ENCODE assay signal across 17 cellular contexts in the genomic region with DNA sequence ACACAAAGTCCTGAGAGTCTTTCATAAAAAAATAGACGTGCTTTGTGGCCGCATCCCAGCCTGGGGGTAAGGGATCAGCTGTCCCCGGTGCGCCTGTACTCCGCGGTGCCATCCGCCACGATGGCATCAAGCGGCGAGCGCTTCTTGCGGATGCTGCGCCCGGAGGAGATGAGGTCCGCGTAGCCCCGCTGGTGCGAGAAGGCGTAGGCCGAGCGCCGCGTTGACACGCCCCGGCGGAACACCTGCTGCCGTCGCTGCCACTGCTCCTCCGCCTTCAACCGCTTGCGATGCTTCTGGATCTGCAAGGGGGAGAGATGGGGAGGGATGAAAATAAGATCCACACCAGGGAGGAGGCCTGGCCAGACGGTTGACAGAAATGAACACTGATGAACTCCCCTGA. TPM values are rescaled to one million over a fixed set of nuclear protein-coding genes. Genes with fewer than 3 reads are reported as not detected.
DNase-seq lines count a peak whose midpoint lies in the region; ATAC-seq and TF ChIP-seq lines count a peak whose summit lies in the region.
"Had no signal": no experiment of that assay in that cellular context is flagged by ENCODE, and none has a peak within 500 bp of the region (broad histone marks: within the 10 kb centered on the region; RNA-seq: fewer than 3 reads in every experiment).

No MANE protein-coding gene starts in this region.

- 0 out of 3 replicates have a peak, but pooled peaks cover 4% of the 10 kb centered on the region for H3K4me1 Mint-ChIP-seq in GM23338
- peaks cover 27% of the 10 kb centered on the region for H3K4me1 Mint-ChIP-seq in dendritic cell treated with granulocyte-macrophage colony-stimulating factor and Interleukin-4, amounts not matched to agents 40 ng/mL and 50 ng/mL, for 4 days (ENCODE audit: low read depth)
- H3K4me1 Mint-ChIP-seq in glutamatergic neuron (ENCODE audit: low read depth, unreplicated experiment) = no peaks in the 10 kb centered on the region

- H3K27me3 ChIP-seq in GM23338 (ENCODE audit: insufficient read depth) (no peaks in the 10 kb centered on the region), dorsolateral prefrontal cortex (no peaks in the 10 kb centered on the region), upper lobe of right lung (no peaks in the 10 kb centered on the region)
- H3K27me3 ChIP-seq: BE2C had no signal

- H3K4me3 Mint-ChIP-seq in GM23338 = no peak overlapping the region
- no peak overlapping the region for H3K4me3 Mint-ChIP-seq in dendritic cell treated with granulocyte-macrophage colony-stimulating factor and Interleukin-4, amounts not matched to agents 40 ng/mL and 50 ng/mL, for 4 days
- H3K4me3 Mint-ChIP-seq in glutamatergic neuron (ENCODE audit: unreplicated experiment) = no peak overlapping the region
- H3K4me3 Mint-ChIP-seq: CD8-positive, alpha-beta T cell had no signal

- ATAC-seq in GM23338 (no peak; the same call in 1 of the 3 replicates), mucosa of descending colon (peak; percentile 6), HG03342 (IDR thresholded peaks at IDR 0.05; ENCODE audit: unreplicated experiment) (no peak), upper lobe of right lung (no peak)
- ATAC-seq: A549; CD8-positive, alpha-beta T cell; HCT116; HepG2 had no signal

- H3K27ac Mint-ChIP-seq in GM23338 (no peak overlapping the region), glutamatergic neuron (ENCODE audit: unreplicated experiment) (no peak overlapping the region)
- H3K27ac Mint-ChIP-seq in dendritic cell treated with granulocyte-macrophage colony-stimulating factor and Interleukin-4, amounts not matched to agents 40 ng/mL and 50 ng/mL, for 4 days = peak overlapping the region; percentile 81
- H3K27ac Mint-ChIP-seq: CD8-positive, alpha-beta T cell had no signal

- H3F3A ChIP-seq in GM23338 (replicated peaks; ENCODE audit: low read depth) = no peaks in the 10 kb centered on the region

- H3K36me3 Mint-ChIP-seq in GM23338 (ENCODE audit: low read depth) (peaks cover 13% of the 10 kb centered on the region; the same call in 2 of the 3 replicates), glutamatergic neuron (ENCODE audit: unreplicated experiment) (no peaks in the 10 kb centered on the region)
- peaks cover 33% of the 10 kb centered on the region for H3K36me3 Mint-ChIP-seq in dendritic cell treated with granulocyte-macrophage colony-stimulating factor and Interleukin-4, amounts not matched to agents 40 ng/mL and 50 ng/mL, for 4 days (ENCODE audit: low read depth)

- TF ChIP-seq CTCF in GM23338 (conservative IDR thresholded peaks at IDR 0.05; ENCODE audit: low read depth in 2 of 2) (no peak), mucosa of descending colon (IDR thresholded peaks at IDR 0.05) (no peak), glutamatergic neuron (IDR thresholded peaks at IDR 0.05; ENCODE audit: partially characterized antibody, unreplicated experiment) (no peak), dorsolateral prefrontal cortex (IDR thresholded peaks at IDR 0.05 in 54 of 56, conservative IDR thresholded peaks at IDR 0.05 in 2 of 56; ENCODE audit: low read depth in 1 of 56, partially characterized antibody in 56 of 56) (no peak), upper lobe of right lung (IDR thresholded peaks at IDR 0.05) (no peak)

- peaks cover under 1% of the 10 kb centered on the region for H3K27me3 Mint-ChIP-seq in GM23338 (ENCODE audit: insufficient read depth, low read depth, poor library complexity)
- H3K27me3 Mint-ChIP-seq in dendritic cell treated with granulocyte-macrophage colony-stimulating factor and Interleukin-4, amounts not matched to agents 40 ng/mL and 50 ng/mL, for 4 days = no peaks in the 10 kb centered on the region
- no peaks in the 10 kb centered on the region for H3K27me3 Mint-ChIP-seq in glutamatergic neuron (ENCODE audit: unreplicated experiment)

- H3K9me3 Mint-ChIP-seq in GM23338 (no peaks in the 10 kb centered on the region; the same call in 1 of the 3 replicates), glutamatergic neuron (ENCODE audit: unreplicated experiment) (no peaks in the 10 kb centered on the region)
- H3K9me3 Mint-ChIP-seq in dendritic cell treated with granulocyte-macrophage colony-stimulating factor and Interleukin-4, amounts not matched to agents 40 ng/mL and 50 ng/mL, for 4 days = no peaks in the 10 kb centered on the region
- H3K9me3 Mint-ChIP-seq: CD8-positive, alpha-beta T cell had no signal

- no peak overlapping the region for H2AFZ ChIP-seq in GM23338

- no peaks in the 10 kb centered on the region for H3K9me2 ChIP-seq in GM23338 (ENCODE audit: insufficient read depth)

- intact Hi-C loops in dendritic cell treated with granulocyte-macrophage colony-stimulating factor and Interleukin-4, amounts not matched to agents 40 ng/mL and 50 ng/mL, for 4 days (cut with micrococcal nuclease) = no loop called here
- intact Hi-C loops in mucosa of descending colon (cut with DNase I, micrococcal nuclease) (no loop called here), dorsolateral prefrontal cortex (cut with DNase I) (no loop called here), upper lobe of right lung (cut with DNase I) (no loop called here)

- H3K4me3 ChIP-seq in GM23338 (no peak overlapping the region), mucosa of descending colon (no peak overlapping the region), dorsolateral prefrontal cortex (no peak overlapping the region), upper lobe of right lung (no peak overlapping the region)
- H3K4me3 ChIP-seq: A549 had no signal

- H3K27ac ChIP-seq in GM23338 (ENCODE audit: low read depth) (no peak overlapping the region), dorsolateral prefrontal cortex (no peak overlapping the region), upper lobe of right lung (no peak overlapping the region)
- H3K27ac ChIP-seq: C4-2B had no signal

- H3K36me3 ChIP-seq in GM23338 (ENCODE audit: insufficient read depth) = no peaks in the 10 kb centered on the region
- H3K36me3 ChIP-seq in mucosa of descending colon (ENCODE audit: low read depth) = no peaks in the 10 kb centered on the region
- peaks cover 17% of the 10 kb centered on the region for H3K36me3 ChIP-seq in upper lobe of right lung
- H3K36me3 ChIP-seq: BE2C had no signal

- no peak overlapping the region for H3K4me2 ChIP-seq in GM23338
- H3K4me2 ChIP-seq: A549 had no signal

- no peaks in the 10 kb centered on the region for H3K4me1 ChIP-seq in GM23338 (ENCODE audit: insufficient read depth)
- no peaks in the 10 kb centered on the region for H3K4me1 ChIP-seq in mucosa of descending colon (ENCODE audit: low read depth)
- H3K4me1 ChIP-seq in upper lobe of right lung = no peaks in the 10 kb centered on the region
- H3K4me1 ChIP-seq: BE2C had no signal

- H3K79me2 ChIP-seq in GM23338 (replicated peaks; ENCODE audit: insufficient read depth) = 0 out of 2 replicates have a peak, but pooled peaks cover 14% of the 10 kb centered on the region

- peak; percentile 32 for DNase-seq in GM23338 (ENCODE audit: low spot score)
- no peak for DNase-seq in mucosa of descending colon
- no peak for DNase-seq in glutamatergic neuron
- no peak for DNase-seq in dorsolateral prefrontal cortex
- DNase-seq in upper lobe of right lung = no peak
- DNase-seq: BE2C; CD8-positive, alpha-beta T cell; COR-L47; DMS153; DMS79 treated with DMSO at 0.1 percent for 48 hours; EL had no signal

- H3K9me3 ChIP-seq in mucosa of descending colon (no peaks in the 10 kb centered on the region), upper lobe of right lung (no peaks in the 10 kb centered on the region)
- H3K9me3 ChIP-seq: A549, BE2C had no signal

- peaks cover 2% of the 10 kb centered on the region; the same call in 1 of the 2 replicates for H4K20me1 ChIP-seq in GM23338 (replicated peaks; ENCODE audit: insufficient read depth)

TF ChIP-seq in GM23338, 12 proteins besides CTCF, POLR2A, EP300 and RAD21 (continues in another document):
- TF ChIP-seq, protein P1, sequence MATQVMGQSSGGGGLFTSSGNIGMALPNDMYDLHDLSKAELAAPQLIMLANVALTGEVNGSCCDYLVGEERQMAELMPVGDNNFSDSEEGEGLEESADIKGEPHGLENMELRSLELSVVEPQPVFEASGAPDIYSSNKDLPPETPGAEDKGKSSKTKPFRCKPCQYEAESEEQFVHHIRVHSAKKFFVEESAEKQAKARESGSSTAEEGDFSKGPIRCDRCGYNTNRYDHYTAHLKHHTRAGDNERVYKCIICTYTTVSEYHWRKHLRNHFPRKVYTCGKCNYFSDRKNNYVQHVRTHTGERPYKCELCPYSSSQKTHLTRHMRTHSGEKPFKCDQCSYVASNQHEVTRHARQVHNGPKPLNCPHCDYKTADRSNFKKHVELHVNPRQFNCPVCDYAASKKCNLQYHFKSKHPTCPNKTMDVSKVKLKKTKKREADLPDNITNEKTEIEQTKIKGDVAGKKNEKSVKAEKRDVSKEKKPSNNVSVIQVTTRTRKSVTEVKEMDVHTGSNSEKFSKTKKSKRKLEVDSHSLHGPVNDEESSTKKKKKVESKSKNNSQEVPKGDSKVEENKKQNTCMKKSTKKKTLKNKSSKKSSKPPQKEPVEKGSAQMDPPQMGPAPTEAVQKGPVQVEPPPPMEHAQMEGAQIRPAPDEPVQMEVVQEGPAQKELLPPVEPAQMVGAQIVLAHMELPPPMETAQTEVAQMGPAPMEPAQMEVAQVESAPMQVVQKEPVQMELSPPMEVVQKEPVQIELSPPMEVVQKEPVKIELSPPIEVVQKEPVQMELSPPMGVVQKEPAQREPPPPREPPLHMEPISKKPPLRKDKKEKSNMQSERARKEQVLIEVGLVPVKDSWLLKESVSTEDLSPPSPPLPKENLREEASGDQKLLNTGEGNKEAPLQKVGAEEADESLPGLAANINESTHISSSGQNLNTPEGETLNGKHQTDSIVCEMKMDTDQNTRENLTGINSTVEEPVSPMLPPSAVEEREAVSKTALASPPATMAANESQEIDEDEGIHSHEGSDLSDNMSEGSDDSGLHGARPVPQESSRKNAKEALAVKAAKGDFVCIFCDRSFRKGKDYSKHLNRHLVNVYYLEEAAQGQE (IDR thresholded peaks at IDR 0.05; ENCODE audit: unreplicated experiment) = no peak
- no peak for TF ChIP-seq ZNF331 (CRISPR knock-in tag; IDR thresholded peaks at IDR 0.05; ENCODE audit: low read depth)
- TF ChIP-seq CREB1 (CRISPR knock-in tag; IDR thresholded peaks at IDR 0.05; ENCODE audit: low read depth) = no peak

RNA-seq across cellular contexts. Expression of a gene that starts 26.8 kb away (rescaled TPM):
- total RNA-seq in GM23338 (2014; rRNA removed; shearing (Covaris generic)) = 225 and 233 TPM in 2 replicates
- polyA plus RNA-seq in GM23338 (2016; fragmentation: Nextera tagmentation; extraction: Ambion mirVana) = 273 and 280 TPM in 2 replicates
- total RNA-seq in mucosa of descending colon (100 to 1,000 TPM; 122 to 137 (median 137) TPM), glutamatergic neuron (ENCODE audit: unreplicated experiment) (155 TPM), dorsolateral prefrontal cortex (100 to 1,000 TPM in 96 of 120 experiments, 10 to 100 TPM in 24; 62.8 to 161 (median 117) TPM), upper lobe of right lung (92.5 TPM)
